ENCODE assay signal across 3 cellular contexts in genomic region chr4:153725070-153725810, GRCh38.
A peak's percentile ranks its signal among the peaks of the same experiment; 100 is the strongest.
TF ChIP-seq lines count a peak whose summit lies in the region.

No MANE protein-coding gene starts in this region.

TF ChIP-seq in liver, 16 proteins besides CTCF, POLR2A, EP300 and RAD21:
- peak in 1 of 2 donors; percentile 44 for TF ChIP-seq RXRA (IDR thresholded peaks at IDR 0.05)
- no peak for TF ChIP-seq FOXA2 (IDR thresholded peaks at IDR 0.05)
- no peak for TF ChIP-seq GABPA (IDR thresholded peaks at IDR 0.05 in 1 of 2, conservative IDR thresholded peaks at IDR 0.05 in 1 of 2)
- TF ChIP-seq ATF3 (IDR thresholded peaks at IDR 0.05) = no peak
- TF ChIP-seq ZBTB33 (IDR thresholded peaks at IDR 0.05) = no peak
- TF ChIP-seq SP1 (IDR thresholded peaks at IDR 0.05) = no peak
- no peak for TF ChIP-seq MAX (IDR thresholded peaks at IDR 0.05)
- TF ChIP-seq REST (IDR thresholded peaks at IDR 0.05) = no peak
- no peak for TF ChIP-seq YY1 (IDR thresholded peaks at IDR 0.05)
- peak in 1 of 2 donors; percentile 25 for TF ChIP-seq JUND (IDR thresholded peaks at IDR 0.05)
- no peak for TF ChIP-seq FOXA1 (IDR thresholded peaks at IDR 0.05)
- peak; percentile 54 to 81 for TF ChIP-seq HNF4A (conservative IDR thresholded peaks at IDR 0.05)
TF ChIP-seq in liver: peak in this region for 3.

TF ChIP-seq in HepG2, 621 proteins besides CTCF, POLR2A, EP300 and RAD21:
- TF ChIP-seq ZKSCAN8 (CRISPR knock-in tag; IDR thresholded peaks at IDR 0.05; ENCODE audit: borderline replicate concordance) = no peak
- TF ChIP-seq SRSF9 (IDR thresholded peaks at IDR 0.05; ENCODE audit: borderline replicate concordance, insufficient read depth, low read depth, low read length, poor library complexity, severe bottlenecking) = no peak
- TF ChIP-seq TCF7 (IDR thresholded peaks at IDR 0.05; ENCODE audit: low read depth) = no peak
- no peak for TF ChIP-seq SRY (CRISPR knock-in tag; IDR thresholded peaks at IDR 0.05)

TF ChIP-seq in GM23338, 12 proteins besides CTCF, POLR2A, EP300 and RAD21:
- TF ChIP-seq JUNB (IDR thresholded peaks at IDR 0.05; ENCODE audit: unreplicated experiment) (no peak), POLR2AphosphoS5 (IDR thresholded peaks at IDR 0.05; ENCODE audit: low read depth) (no peak), STAT1 (IDR thresholded peaks at IDR 0.05; ENCODE audit: unreplicated experiment) (no peak), CREB1 (CRISPR knock-in tag; IDR thresholded peaks at IDR 0.05; ENCODE audit: low read depth) (no peak), NANOG (IDR thresholded peaks at IDR 0.05; ENCODE audit: borderline replicate concordance) (no peak), REST (IDR thresholded peaks at IDR 0.05; ENCODE audit: unreplicated experiment) (no peak), ETS1 (IDR thresholded peaks at IDR 0.05) (no peak), ZNF114 (CRISPR knock-in tag; IDR thresholded peaks at IDR 0.05) (no peak), EZH2phosphoT487 (IDR thresholded peaks at IDR 0.05; ENCODE audit: unreplicated experiment) (no peak), ZNF331 (CRISPR knock-in tag; IDR thresholded peaks at IDR 0.05; ENCODE audit: low read depth) (no peak), ZNF462 (CRISPR knock-in tag; IDR thresholded peaks at IDR 0.05) (no peak), EZH2 (IDR thresholded peaks at IDR 0.05; ENCODE audit: low read depth, unreplicated experiment) (no peak)
